36 cellular contexts compared by ENCODE assay signal in the genomic region with DNA sequence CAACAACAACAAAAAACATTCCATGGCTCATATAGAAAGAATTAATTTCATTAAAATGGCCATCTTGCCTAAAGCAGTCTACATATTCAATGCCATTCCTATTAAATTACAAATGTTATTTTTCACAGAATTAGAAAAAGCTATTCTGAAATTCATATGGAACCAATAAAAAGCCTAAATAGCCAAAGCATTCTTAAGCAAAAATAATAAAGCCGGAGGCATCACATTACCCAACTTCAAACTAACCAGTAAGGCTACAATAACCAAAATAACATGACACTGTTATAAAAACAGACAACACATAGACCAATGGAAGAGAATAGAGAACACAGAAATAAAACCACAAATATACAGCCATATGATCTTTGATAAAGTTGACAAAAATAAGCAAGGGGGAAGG.
"Had no signal": no experiment of that assay in that cellular context is flagged by ENCODE, and none has a peak within 500 bp of the region (broad histone marks: within the 10 kb centered on the region; RNA-seq: fewer than 3 reads in every experiment).

No MANE protein-coding gene starts in this region.

- DNase-seq: activated B cell treated with CpG ODN at 0.5 μM for 24 hours; activated CD4-positive, alpha-beta memory T cell treated with anti-CD3 and anti-CD28 coated beads for 36 hours; activated CD4-positive, alpha-beta T cell treated with anti-CD3 and anti-CD28 coated beads for 4 hours; activated CD4-positive, alpha-beta T cell treated with anti-CD3 and anti-CD28 coated beads, Interleukin-2, amount 50 U/mL, for 1 hour; activated CD4-positive, CD25-positive, alpha-beta regulatory T cell treated with anti-CD3 and anti-CD28 coated beads, Interleukin-2, amount 50 U/mL, for 72 hours; activated CD8-positive, alpha-beta memory T cell treated with anti-CD3 and anti-CD28 coated beads, Interleukin-2, amount 50 U/mL, for 4 hours; activated effector memory CD4-positive, alpha-beta T cell treated with Interleukin-2 at 50 U/mL for 16 hours; activated naive CD4-positive, alpha-beta T cell treated with anti-CD3 and anti-CD28 coated beads, Interleukin-2, amount 10 ng/mL, durations not matched to agents 7 days and 5 days; activated naive CD8-positive, alpha-beta T cell treated with anti-CD3 and anti-CD28 coated beads, Interleukin-2, amount 50 U/mL, for 24 hours; activated T-cell treated with anti-CD3 and anti-CD28 coated beads, Interleukin-2, amount 50 U/mL, for 48 hours; amniotic stem cell; aorta; brain microvascular endothelial cell; Kasumi-1; KG1; MM.1S; MV-4-11; NCI-H1092; NCI-H1417; NCI-H146; NCI-H187; NCI-H2029 treated with DMSO at 0.1 percent for 48 hours; NCI-H2107; NCI-H2171; NCI-H510A; NCI-H526; NCI-H748 treated with DMSO at 0.1 percent for 48 hours; NK-92 treated with Interleukin-12 subunit alpha and Interleukin-12 subunit beta, amount 100 ng/mL, for 24 hours; Peyer's patch; Right ventricle myocardium superior; SW 1271; T-helper 1 cell; T-helper 2 cell; T-helper 9 cell had no signal

- H3K27ac ChIP-seq: brain microvascular endothelial cell, cardiac muscle cell, Peyer's patch, VCaP had no signal
